Comparison of ENCODE assay signal across 16 cellular contexts in the genomic region with DNA sequence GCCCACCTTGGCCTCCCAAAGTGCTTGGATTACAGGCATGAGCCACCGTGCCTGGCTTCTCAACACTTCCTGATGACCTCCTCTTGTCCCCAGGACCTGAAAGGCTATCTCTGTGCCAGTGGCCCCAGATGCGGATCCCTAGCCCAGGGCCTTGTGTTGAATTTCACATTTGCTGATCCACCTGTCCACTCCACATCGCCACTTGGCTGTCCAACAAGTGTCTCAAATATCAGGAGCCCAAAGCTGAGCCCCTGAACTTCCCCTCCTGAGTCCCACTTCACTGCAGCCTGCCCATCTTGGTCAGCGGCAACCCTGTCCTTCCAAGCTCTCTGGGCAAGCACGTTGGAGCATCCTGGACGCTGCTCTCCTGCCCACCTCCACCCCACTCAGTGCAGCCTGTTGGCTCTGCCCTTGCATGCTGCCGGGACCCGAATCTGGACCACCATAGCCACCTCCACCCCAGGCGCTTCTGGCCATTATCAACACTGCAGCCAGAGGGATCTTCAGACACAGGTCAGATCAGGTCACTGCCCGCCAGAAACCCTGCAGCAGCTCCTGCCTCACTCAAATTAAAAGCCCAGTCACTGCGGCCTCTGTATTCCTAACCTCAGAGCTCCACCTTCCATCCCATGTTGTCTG.
DNase-seq lines count a peak whose midpoint lies in the region; ATAC-seq and TF ChIP-seq lines count a peak whose summit lies in the region.
"Had no signal": no experiment of that assay in that cellular context is flagged by ENCODE, and none has a peak within 500 bp of the region (broad histone marks: within the 10 kb centered on the region; RNA-seq: fewer than 3 reads in every experiment).

No MANE protein-coding gene starts in this region.

- POLR2A ChIA-PET in MCF 10A (lab: Yijun Ruan, JAX): no interaction called here
- POLR2A ChIA-PET in activated CD8-positive, alpha-beta T cell treated with anti-CD3 and anti-CD28 coated beads for 36 hours (lab: Charles Lee): no interaction called here

- H3K27me3 Mint-ChIP-seq in MCF 10A (ENCODE audit: insufficient read depth, unreplicated experiment): no peaks in the 10 kb centered on the region
- H3K27me3 Mint-ChIP-seq in activated CD8-positive, alpha-beta T cell treated with anti-CD3 and anti-CD28 coated beads for 36 hours: peaks cover 6% of the 10 kb centered on the region
- H3K27me3 Mint-ChIP-seq: CD4-positive, CD25-positive, alpha-beta regulatory T cell had no signal

- no peak overlapping the region for H3K4me3 ChIP-seq in breast epithelium
- no peak overlapping the region for H3K4me3 ChIP-seq in colonic mucosa
- H3K4me3 ChIP-seq: lower lobe of right lung had no signal

- no peak for ATAC-seq in omental fat pad (ENCODE audit: low FRiP score)
- no peak for ATAC-seq in HG02970 (IDR thresholded peaks at IDR 0.05; ENCODE audit: low FRiP score, unreplicated experiment)
- ATAC-seq in activated CD8-positive, alpha-beta T cell treated with anti-CD3 and anti-CD28 coated beads for 36 hours: no peak
- ATAC-seq: activated CD4-positive, CD25-positive, alpha-beta regulatory T cell treated with anti-CD3 and anti-CD28 coated beads, Interleukin-2, amount 50 U/mL, for 24 hours; lower lobe of right lung had no signal

- no peak overlapping the region for H3K27ac Mint-ChIP-seq in MCF 10A (ENCODE audit: low read depth, unreplicated experiment)
- no peak overlapping the region for H3K27ac Mint-ChIP-seq in activated CD8-positive, alpha-beta T cell treated with anti-CD3 and anti-CD28 coated beads for 36 hours
- H3K27ac Mint-ChIP-seq: CD4-positive, CD25-positive, alpha-beta regulatory T cell had no signal

- no peak overlapping the region for H3K27ac ChIP-seq in breast epithelium
- no peak overlapping the region for H3K27ac ChIP-seq in colonic mucosa
- H3K27ac ChIP-seq: lower lobe of right lung had no signal

- DNase-seq in breast epithelium (ENCODE audit: low spot score in 2 of 2): peak; percentile 12 to 25
- DNase-seq in MCF 10A (ENCODE audit: unreplicated experiment): no peak
- peak; percentile 6 for DNase-seq in colonic mucosa
- DNase-seq in omental fat pad (ENCODE audit: low spot score): peak; percentile 12
- peak; percentile 20 for DNase-seq in ureter (ENCODE audit: low spot score)
- no peak for DNase-seq in activated CD8-positive, alpha-beta T cell treated with anti-CD3 and anti-CD28 coated beads for 36 hours
- DNase-seq in NOMO-1 treated with DMSO at 0.1 percent for 48 hours (lab: John Stamatoyannopoulos, UW; ENCODE audit: unreplicated experiment): no peak
- DNase-seq: activated naive CD4-positive, alpha-beta T cell; anterior cingulate cortex; CD4-positive, CD25-positive, alpha-beta regulatory T cell; lower lobe of right lung; NCI-H146; NCI-H774; T-helper 9 cell had no signal

- H3K9ac ChIP-seq in colonic mucosa (ENCODE audit: low read depth in 2 of 2, low read length in 2 of 2): no peak overlapping the region

- no peak overlapping the region for H3K4me3 Mint-ChIP-seq in MCF 10A (ENCODE audit: unreplicated experiment)
- H3K4me3 Mint-ChIP-seq in activated CD8-positive, alpha-beta T cell treated with anti-CD3 and anti-CD28 coated beads for 36 hours: no peak overlapping the region
- H3K4me3 Mint-ChIP-seq: CD4-positive, CD25-positive, alpha-beta regulatory T cell had no signal

- CTCF ChIA-PET in MCF 10A (lab: Yijun Ruan, JAX): interaction anchor here (0.5 kb wide), 1 partner anchor 229 kb away, joined by 6 read pairs; no protein-coding TSS in a partner anchor
- CTCF ChIA-PET in activated CD8-positive, alpha-beta T cell treated with anti-CD3 and anti-CD28 coated beads for 36 hours (lab: Charles Lee): no interaction called here

- peaks cover 0 to 4% of the 10 kb centered on the region in 2 donors for H3K9me3 ChIP-seq in breast epithelium
- no peaks in the 10 kb centered on the region for H3K9me3 ChIP-seq in colonic mucosa
- H3K9me3 ChIP-seq: lower lobe of right lung had no signal

- intact Hi-C loops in breast epithelium (cut with DNase I; ENCODE audit: low total_unique reads): no loop called here
- intact Hi-C loops in MCF 10A (cut with micrococcal nuclease): no loop called here
- intact Hi-C loops in colonic mucosa (cut with DNase I): no loop called here
- intact Hi-C loops in activated CD8-positive, alpha-beta T cell treated with anti-CD3 and anti-CD28 coated beads for 36 hours (cut with micrococcal nuclease): no loop called here

- H3K36me3 Mint-ChIP-seq in MCF 10A (ENCODE audit: insufficient read depth, unreplicated experiment): no peaks in the 10 kb centered on the region
- H3K36me3 Mint-ChIP-seq in activated CD8-positive, alpha-beta T cell treated with anti-CD3 and anti-CD28 coated beads for 36 hours (ENCODE audit: low read depth): no peaks in the 10 kb centered on the region
- H3K36me3 Mint-ChIP-seq: CD4-positive, CD25-positive, alpha-beta regulatory T cell had no signal

- no TSS peak for BruUV-seq in MCF 10A (replicated peaks; lab: Mats Ljungman, UMichigan)

- H3K36me3 ChIP-seq in breast epithelium (no peaks in the 10 kb centered on the region), colonic mucosa (no peaks in the 10 kb centered on the region)
- H3K36me3 ChIP-seq: lower lobe of right lung had no signal

- H3K4me1 ChIP-seq in breast epithelium (no peaks in the 10 kb centered on the region), colonic mucosa (no peaks in the 10 kb centered on the region)
- H3K4me1 ChIP-seq: lower lobe of right lung had no signal

- TF ChIP-seq CTCF in breast epithelium (IDR thresholded peaks at IDR 0.05) (no peak), MCF 10A (IDR thresholded peaks at IDR 0.05; ENCODE audit: unreplicated experiment) (no peak), colonic mucosa (IDR thresholded peaks at IDR 0.05) (no peak), omental fat pad (IDR thresholded peaks at IDR 0.05) (no peak)
- no peak for TF ChIP-seq CTCF in activated CD8-positive, alpha-beta T cell treated with anti-CD3 and anti-CD28 coated beads for 36 hours (IDR thresholded peaks at IDR 0.05)

- TF ChIP-seq POLR2A in breast epithelium (IDR thresholded peaks at IDR 0.05): no peak

- no peaks in the 10 kb centered on the region for H3K27me3 ChIP-seq in breast epithelium
- no peaks in the 10 kb centered on the region for H3K27me3 ChIP-seq in colonic mucosa

- H3K9me3 Mint-ChIP-seq in MCF 10A (ENCODE audit: unreplicated experiment): peaks cover 14% of the 10 kb centered on the region
- no peaks in the 10 kb centered on the region for H3K9me3 Mint-ChIP-seq in activated CD8-positive, alpha-beta T cell treated with anti-CD3 and anti-CD28 coated beads for 36 hours

- no peaks in the 10 kb centered on the region for H3K4me1 Mint-ChIP-seq in MCF 10A (ENCODE audit: insufficient read depth, unreplicated experiment)
- no peaks in the 10 kb centered on the region for H3K4me1 Mint-ChIP-seq in activated CD8-positive, alpha-beta T cell treated with anti-CD3 and anti-CD28 coated beads for 36 hours (ENCODE audit: low read depth)
- H3K4me1 Mint-ChIP-seq: CD4-positive, CD25-positive, alpha-beta regulatory T cell had no signal

Comparison
In these comparisons a context has a peak if more than half of its experiments do, and no peak if none do; other contexts are left out.
1. DNase-seq: peak in breast epithelium (2 of 2), colonic mucosa (single experiment), omental fat pad (single experiment) and ureter (single experiment); none in MCF 10A (single experiment), activated CD8-positive, alpha-beta T cell treated with anti-CD3 and anti-CD28 coated beads for 36 hours (single experiment) and NOMO-1 treated with DMSO at 0.1 percent for 48 hours (single experiment).